In genomic region chr17:39942076-39942475, GRCh38 we compare ENCODE assay signal across 22 cellular contexts. TPM values are rescaled to one million over a fixed set of nuclear protein-coding genes. Genes with fewer than 3 reads are reported as not detected.
DNase-seq lines count a peak whose midpoint lies in the region; ATAC-seq, FAIRE-seq and TF ChIP-seq lines count a peak whose summit lies in the region.
"Had no signal": no experiment of that assay in that cellular context is flagged by ENCODE, and none has a peak within 500 bp of the region (broad histone marks: within the 10 kb centered on the region; RNA-seq: fewer than 3 reads in every experiment).

No MANE protein-coding gene starts in this region.

- no peak overlapping the region for H4K5ac ChIP-seq in H1 (ENCODE audit: insufficient read length, low read depth, low read length)

- H3K79me2 ChIP-seq in H1 (ENCODE audit: control insufficient read depth in 1 of 2, insufficient read depth in 2 of 2, low read length in 2 of 2), result no peaks in the 10 kb centered on the region

- H2BK5ac ChIP-seq in H1 (ENCODE audit: low read depth, low read length), result no peak overlapping the region

- H3K56ac ChIP-seq in H1 (replicated peaks; ENCODE audit: insufficient read length, low read depth, low read length), result no peak overlapping the region

- WGBS in H1 (ENCODE audit: extremely low coverage in 1 of 2, insufficient coverage in 1 of 2, insufficient read length in 1 of 2, insufficient replicate concordance in 2 of 2, low coverage in 1 of 2, low lambda C conversion rate in 2 of 2, missing lambda C conversion rate in 1 of 2), 2 experiments, result 90% methylated on average over 5 of the region's 5 CpGs; no CpG with 5 or more reads in 1 of the 2 experiments

- no peak overlapping the region for H3K14ac ChIP-seq in H1 (ENCODE audit: insufficient read length)

- no peak overlapping the region for H3K4me3 ChIP-seq in H1 (ENCODE audit: extremely low read depth in 1 of 4, insufficient read depth in 2 of 4, low read depth in 3 of 4, low read length in 4 of 4)
- H3K4me3 ChIP-seq: GM23338 had no signal

- H3K4me3 Mint-ChIP-seq in Calu3 (ENCODE audit: low read depth, unreplicated experiment), result no peak overlapping the region
- no peak overlapping the region for H3K4me3 Mint-ChIP-seq in nephron progenitor cell
- no peak overlapping the region for H3K4me3 Mint-ChIP-seq in glutamatergic neuron (ENCODE audit: unreplicated experiment)
- H3K4me3 Mint-ChIP-seq: GM23338, HFFc6 had no signal

- TF ChIP-seq POLR2A in GM12891 (IDR thresholded peaks at IDR 0.05; ENCODE audit: low read depth, low read length) (no peak), H1 (IDR thresholded peaks at IDR 0.05; ENCODE audit: control extremely low read depth in 1 of 2, low read depth in 2 of 2, low read length in 2 of 2) (no peak)

- no peak overlapping the region for H2AFZ ChIP-seq in H1 (ENCODE audit: low read length)
- H2AFZ ChIP-seq: GM23338 had no signal

- H3K36me3 Mint-ChIP-seq in Calu3 (ENCODE audit: insufficient read depth, unreplicated experiment) (no peaks in the 10 kb centered on the region), nephron progenitor cell (ENCODE audit: low read depth) (no peaks in the 10 kb centered on the region), glutamatergic neuron (ENCODE audit: unreplicated experiment) (no peaks in the 10 kb centered on the region)
- H3K36me3 Mint-ChIP-seq: CD4-positive, CD25-positive, alpha-beta regulatory T cell had no signal

- TF ChIP-seq CTCF in Calu3 (IDR thresholded peaks at IDR 0.05; ENCODE audit: unreplicated experiment), result no peak
- no peak for TF ChIP-seq CTCF in H1 (IDR thresholded peaks at IDR 0.05; ENCODE audit: control extremely low read depth in 1 of 3, insufficient read depth in 1 of 3, low read depth in 1 of 3, low read length in 3 of 3)
- no peak for TF ChIP-seq CTCF in nephron progenitor cell (IDR thresholded peaks at IDR 0.05)
- no peak for TF ChIP-seq CTCF in glutamatergic neuron (IDR thresholded peaks at IDR 0.05; ENCODE audit: partially characterized antibody, unreplicated experiment)

- FAIRE-seq in GM12891 (lab: Jason Lieb, UNC) (peak; percentile 65), H1 (lab: Jason Lieb, UNC) (no peak)
- FAIRE-seq: A204.1, D721Med, G401.6, GM12892, GM18507 had no signal

- 0 out of 2 replicates have a peak, but pooled peaks cover 2% of the 10 kb centered on the region for H3K23me2 ChIP-seq in H1 (ENCODE audit: low read depth, low read length)

- peak overlapping the region; percentile 49; the same call in 1 of the 2 replicates for H2BK15ac ChIP-seq in H1 (ENCODE audit: low read length)

- peaks cover 0 to 3% (median 1%) of the 10 kb centered on the region in 4 experiments; a peak in 3 of 7 replicates for H3K4me1 ChIP-seq in H1 (replicated peaks in 1 of 4; ENCODE audit: control insufficient read depth in 3 of 4, insufficient read depth in 4 of 4, low read length in 3 of 4)

- H3K4me1 Mint-ChIP-seq in Calu3 (ENCODE audit: low read depth, unreplicated experiment) (peaks cover 12% of the 10 kb centered on the region), nephron progenitor cell (peaks cover 70% of the 10 kb centered on the region), glutamatergic neuron (ENCODE audit: low read depth, unreplicated experiment) (peaks cover 10% of the 10 kb centered on the region)

- H3K9me3 Mint-ChIP-seq in Calu3 (ENCODE audit: low read depth, unreplicated experiment) (no peaks in the 10 kb centered on the region), nephron progenitor cell (no peaks in the 10 kb centered on the region), glutamatergic neuron (ENCODE audit: unreplicated experiment) (peaks cover 3% of the 10 kb centered on the region)
- H3K9me3 Mint-ChIP-seq: CD4-positive, CD25-positive, alpha-beta regulatory T cell; CD8-positive, alpha-beta memory T cell; GM23338; HFFc6 had no signal

- no peak overlapping the region for H3K4me2 ChIP-seq in H1 (ENCODE audit: insufficient read depth in 1 of 2, low read depth in 2 of 2, low read length in 2 of 2)
- H3K4me2 ChIP-seq: GM23338 had no signal

- no TSS peak for BruUV-seq in Calu3 (replicated peaks; lab: Mats Ljungman, UMichigan)

- no peak for ATAC-seq in GM19035 (IDR thresholded peaks at IDR 0.05; ENCODE audit: unreplicated experiment)
- ATAC-seq: GM23338, HCT116 had no signal

- no peak for TF ChIP-seq RAD21 in H1 (IDR thresholded peaks at IDR 0.05 in 1 of 2, conservative IDR thresholded peaks at IDR 0.05 in 1 of 2; ENCODE audit: low read depth in 2 of 2, low read length in 2 of 2)

- no peak overlapping the region for H4K91ac ChIP-seq in H1 (replicated peaks; ENCODE audit: insufficient read length, low read length)

- H3K18ac ChIP-seq in H1 (ENCODE audit: extremely low read depth, low read length), result no peak overlapping the region

- TF ChIP-seq EP300 in H1 (IDR thresholded peaks at IDR 0.05; ENCODE audit: borderline replicate concordance in 1 of 2, low read depth in 2 of 2, low read length in 2 of 2), result no peak

- H3K23ac ChIP-seq in H1 (ENCODE audit: insufficient read length), result no peak overlapping the region

- no peaks in the 10 kb centered on the region for H3K9me3 ChIP-seq in H1 (ENCODE audit: insufficient read depth in 2 of 2, low read depth in 1 of 2, low read length in 1 of 2)
- H3K9me3 ChIP-seq: BE2C had no signal

- H2BK20ac ChIP-seq in H1 (ENCODE audit: low read length), result no peak overlapping the region

- no peak overlapping the region for H3K4ac ChIP-seq in H1 (replicated peaks; ENCODE audit: insufficient read length, low read depth, low read length)

- POLR2A ChIA-PET in H1 (lab: Charles Lee; ENCODE audit: partially characterized antibody), result no interaction called here

- no peak overlapping the region for H2BK12ac ChIP-seq in H1 (ENCODE audit: low read depth, low read length)

- H3K79me1 ChIP-seq in H1 (ENCODE audit: low read depth, low read length), result no peaks in the 10 kb centered on the region

- H3K27ac Mint-ChIP-seq in Calu3 (ENCODE audit: unreplicated experiment) (no peak overlapping the region), nephron progenitor cell (peak overlapping the region; percentile 49), glutamatergic neuron (ENCODE audit: unreplicated experiment) (no peak overlapping the region)
- H3K27ac Mint-ChIP-seq: GM23338, HFFc6 had no signal

- no peaks in the 10 kb centered on the region for H3K36me3 ChIP-seq in H1 (ENCODE audit: control insufficient read depth in 2 of 4, insufficient read depth in 4 of 4, low read length in 3 of 4)
- H3K36me3 ChIP-seq: BE2C had no signal

- CTCF ChIA-PET in Calu3 (lab: Charles Lee), result interaction anchor here (0.6 to 109.6 kb wide), 19 partner anchors 16 to 476 kb away, joined by 3 to 8195 read pairs (median 28); partner anchors contain the start of genes CSF3, ERBB2, GSDMA and GSDMB
- CTCF ChIA-PET in H1 (lab: Charles Lee; ENCODE audit: partially characterized antibody), result no interaction called here

- H3K27ac ChIP-seq in H1 (ENCODE audit: low read depth, low read length), result no peak overlapping the region

- intact Hi-C loops in Calu3 (cut with micrococcal nuclease; ENCODE audit: unreplicated experiment), result no loop called here

- H2AK5ac ChIP-seq in H1 (ENCODE audit: low read depth, low read length), result 0 out of 2 replicates have a peak overlapping the region, but pooled peaks have one; percentile 6

- H3K9ac ChIP-seq in H1 (replicated peaks in 1 of 4; ENCODE audit: extremely low read depth in 1 of 4, low read depth in 3 of 4, low read length in 3 of 4), result no peak overlapping the region

- H3K27me3 ChIP-seq in H1 (replicated peaks in 1 of 4; ENCODE audit: control insufficient read depth in 3 of 4, extremely low read depth in 1 of 4, insufficient read depth in 3 of 4, low read length in 3 of 4), result no peaks in the 10 kb centered on the region
- H3K27me3 ChIP-seq: BE2C had no signal

- H3K27me3 Mint-ChIP-seq in Calu3 (ENCODE audit: unreplicated experiment) (peaks cover 78% of the 10 kb centered on the region), nephron progenitor cell (ENCODE audit: low read depth, poor library complexity) (peaks cover 9% of the 10 kb centered on the region), glutamatergic neuron (ENCODE audit: unreplicated experiment) (peaks cover 4% of the 10 kb centered on the region)
- H3K27me3 Mint-ChIP-seq: CD4-positive, CD25-positive, alpha-beta regulatory T cell had no signal

- H2BK120ac ChIP-seq in H1 (replicated peaks; ENCODE audit: low read depth, low read length), result no peak overlapping the region

- H4K20me1 ChIP-seq in H1 (replicated peaks in 1 of 2; ENCODE audit: control insufficient read depth in 1 of 2, insufficient read depth in 2 of 2, low read length in 2 of 2), result no peaks in the 10 kb centered on the region

- no peak overlapping the region; the same call in 1 of the 2 replicates for H4K8ac ChIP-seq in H1 (ENCODE audit: extremely low read depth, insufficient read depth, low read length)

- DNase-seq in Calu3 (peak; percentile 76), GM12891 (ENCODE audit: insufficient read length, low spot score) (no peak), H1 (ENCODE audit: low read depth in 1 of 2, low spot score in 2 of 2) (no peak), nephron progenitor cell (no peak), retina (no peak), glutamatergic neuron (no peak)
- DNase-seq: ACHN; BE2C; C1 segment of cervical spinal cord; CD4-positive, CD25-positive, alpha-beta regulatory T cell; CD8-positive, alpha-beta memory T cell; COR-L47; H7; HFFc6 had no signal

RNA-seq across cellular contexts. Expression of gene LRRC3C, which starts 14.5 kb away (rescaled TPM):
- total RNA-seq in Calu3 (2022) (not detected in 2 replicates), glutamatergic neuron (ENCODE audit: unreplicated experiment) (not detected)
- polyA plus RNA-seq in GM12891 (2012; ENCODE audit: low read depth, missing spikeins), result not detected
- not detected in 2 replicates for total RNA-seq in H1 (2021; fragmentation: NEBNext Ultra II Directional; extraction: Animal tissue kit (Norgen Biotek cat#: 25700))
- not detected in 2 replicates for polyA plus RNA-seq in H1 (2011; rRNA removed)
- not detected for polyA plus RNA-seq in H1 (2011; cell fraction: cytosol; rRNA removed)
- not detected for polyA plus RNA-seq in H1 (2011; cell fraction: nucleus; rRNA removed)
- polyA plus RNA-seq in H1 (2012, experiment 1 of 2), result not detected in 4 replicates
- not detected for polyA plus RNA-seq in H1 (2012, experiment 2 of 2)
- polyA plus RNA-seq in H1 (2013, experiment 1 of 2), result not detected
- not detected for polyA plus RNA-seq in H1 (2013, experiment 2 of 2)
- polyA minus RNA-seq in H1 (2011; rRNA and poly(A)+ RNA removed), result not detected in 2 replicates
- polyA minus RNA-seq in H1 (2011; cell fraction: cytosol; rRNA and poly(A)+ RNA removed), result not detected
- polyA minus RNA-seq in H1 (2011; cell fraction: nucleus; rRNA and poly(A)+ RNA removed), result not detected
- total RNA-seq: CD4-positive, CD25-positive, alpha-beta regulatory T cell; CD8-positive, alpha-beta memory T cell; H7; HFFc6 had no signal
- polyA plus RNA-seq: CD8-positive, alpha-beta memory T cell; GM23338 had no signal

RNA-seq across cellular contexts. Expression of gene ORMDL3, which starts 14.7 kb away (rescaled TPM):
- total RNA-seq in Calu3 (2022) (1,738 and 1,968 TPM in 2 replicates), glutamatergic neuron (ENCODE audit: unreplicated experiment) (70.9 TPM)
- polyA plus RNA-seq in GM12891 (2012; ENCODE audit: low read depth, missing spikeins), result 83.4 TPM
- total RNA-seq in H1 (2021; fragmentation: NEBNext Ultra II Directional; extraction: Animal tissue kit (Norgen Biotek cat#: 25700)), result 50.4 and 54.6 TPM in 2 replicates
- polyA plus RNA-seq in H1 (2011; rRNA removed), result 108 and 168 TPM in 2 replicates
- polyA plus RNA-seq in H1 (2011; cell fraction: cytosol; rRNA removed), result 81.5 TPM
- polyA plus RNA-seq in H1 (2011; cell fraction: nucleus; rRNA removed), result 137 TPM
- 68.0 to 82.6 TPM (median 74.3 TPM) in 4 replicates for polyA plus RNA-seq in H1 (2012, experiment 1 of 2)
- 55.0 TPM for polyA plus RNA-seq in H1 (2012, experiment 2 of 2)
- 125 TPM for polyA plus RNA-seq in H1 (2013, experiment 1 of 2)
- 165 TPM for polyA plus RNA-seq in H1 (2013, experiment 2 of 2)
- polyA minus RNA-seq in H1 (2011; rRNA and poly(A)+ RNA removed), result 133 and 136 TPM in 2 replicates
- 33.8 TPM for polyA minus RNA-seq in H1 (2011; cell fraction: cytosol; rRNA and poly(A)+ RNA removed)
- 39.0 TPM for polyA minus RNA-seq in H1 (2011; cell fraction: nucleus; rRNA and poly(A)+ RNA removed)

RNA-seq across cellular contexts. Expression of gene GSDMA, which starts 20.7 kb away (rescaled TPM):
- total RNA-seq in Calu3 (2022) (0.33 and 1.9 TPM in 2 replicates), glutamatergic neuron (ENCODE audit: unreplicated experiment) (not detected)
- not detected for polyA plus RNA-seq in GM12891 (2012; ENCODE audit: low read depth, missing spikeins)
- total RNA-seq in H1 (2021; fragmentation: NEBNext Ultra II Directional; extraction: Animal tissue kit (Norgen Biotek cat#: 25700)), result not detected in 2 replicates
- 0.03 and 0.05 TPM in 2 replicates for polyA plus RNA-seq in H1 (2011; rRNA removed)
- polyA plus RNA-seq in H1 (2011; cell fraction: cytosol; rRNA removed), result not detected
- not detected for polyA plus RNA-seq in H1 (2011; cell fraction: nucleus; rRNA removed)
- not detected in 4 replicates for polyA plus RNA-seq in H1 (2012, experiment 1 of 2)
- polyA plus RNA-seq in H1 (2012, experiment 2 of 2), result 0.07 TPM
- 0.06 TPM for polyA plus RNA-seq in H1 (2013, experiment 1 of 2)
- polyA plus RNA-seq in H1 (2013, experiment 2 of 2), result 0.06 TPM
- polyA minus RNA-seq in H1 (2011; rRNA and poly(A)+ RNA removed), result 0.44 TPM in 1 of 2 replicates, not detected in the other
- not detected for polyA minus RNA-seq in H1 (2011; cell fraction: cytosol; rRNA and poly(A)+ RNA removed)
- not detected for polyA minus RNA-seq in H1 (2011; cell fraction: nucleus; rRNA and poly(A)+ RNA removed)
- total RNA-seq: CD8-positive, alpha-beta memory T cell; GM23338; H7 had no signal
- polyA plus RNA-seq: GM23338 had no signal

RNA-seq across cellular contexts. Expression of gene GSDMB, which starts 23.6 kb away (rescaled TPM):
- total RNA-seq in Calu3 (2022) (711 and 1,257 TPM in 2 replicates), glutamatergic neuron (ENCODE audit: unreplicated experiment) (28.5 TPM)
- polyA plus RNA-seq in GM12891 (2012; ENCODE audit: low read depth, missing spikeins), result 8.2 TPM
- 10.3 and 11.8 TPM in 2 replicates for total RNA-seq in H1 (2021; fragmentation: NEBNext Ultra II Directional; extraction: Animal tissue kit (Norgen Biotek cat#: 25700))
- polyA plus RNA-seq in H1 (2011; rRNA removed), result 9.7 and 9.8 TPM in 2 replicates
- polyA plus RNA-seq in H1 (2011; cell fraction: cytosol; rRNA removed), result 12.4 TPM
- 36.6 TPM for polyA plus RNA-seq in H1 (2011; cell fraction: nucleus; rRNA removed)
- polyA plus RNA-seq in H1 (2012, experiment 1 of 2), result 15.6 to 19.3 TPM (median 17.4 TPM) in 4 replicates
- polyA plus RNA-seq in H1 (2012, experiment 2 of 2), result 2.8 TPM
- 10.5 TPM for polyA plus RNA-seq in H1 (2013, experiment 1 of 2)
- polyA plus RNA-seq in H1 (2013, experiment 2 of 2), result 9.1 TPM
- polyA minus RNA-seq in H1 (2011; rRNA and poly(A)+ RNA removed), result 5.8 and 8.0 TPM in 2 replicates
- polyA minus RNA-seq in H1 (2011; cell fraction: cytosol; rRNA and poly(A)+ RNA removed), result 5.4 TPM
- 14.9 TPM for polyA minus RNA-seq in H1 (2011; cell fraction: nucleus; rRNA and poly(A)+ RNA removed)

RNA-seq across cellular contexts. Expression of gene PSMD3, which starts 38.5 kb away (rescaled TPM):
- total RNA-seq in Calu3 (2022) (2,152 and 2,179 TPM in 2 replicates), glutamatergic neuron (ENCODE audit: unreplicated experiment) (113 TPM)
- polyA plus RNA-seq in GM12891 (2012; ENCODE audit: low read depth, missing spikeins), result 91.0 TPM
- total RNA-seq in H1 (2021; fragmentation: NEBNext Ultra II Directional; extraction: Animal tissue kit (Norgen Biotek cat#: 25700)), result 198 TPM in 2 replicates
- 151 and 182 TPM in 2 replicates for polyA plus RNA-seq in H1 (2011; rRNA removed)
- polyA plus RNA-seq in H1 (2011; cell fraction: cytosol; rRNA removed), result 163 TPM
- polyA plus RNA-seq in H1 (2011; cell fraction: nucleus; rRNA removed), result 205 TPM
- 176 to 222 TPM (median 218 TPM) in 4 replicates for polyA plus RNA-seq in H1 (2012, experiment 1 of 2)
- 235 TPM for polyA plus RNA-seq in H1 (2012, experiment 2 of 2)
- 142 TPM for polyA plus RNA-seq in H1 (2013, experiment 1 of 2)
- polyA plus RNA-seq in H1 (2013, experiment 2 of 2), result 143 TPM
- 133 and 164 TPM in 2 replicates for polyA minus RNA-seq in H1 (2011; rRNA and poly(A)+ RNA removed)
- polyA minus RNA-seq in H1 (2011; cell fraction: cytosol; rRNA and poly(A)+ RNA removed), result 79.9 TPM
- polyA minus RNA-seq in H1 (2011; cell fraction: nucleus; rRNA and poly(A)+ RNA removed), result 44.9 TPM

Comparison
In these comparisons a context has a peak if more than half of its experiments do, and no peak if none do; other contexts are left out.
1. RNA of gene ORMDL3, which starts 14.7 kb away (total RNA-seq): 1,738 to 1,968 TPM in Calu3; 70.9 TPM in glutamatergic neuron (single experiment) and 50.4 to 54.6 TPM in H1; every median in the first group is over 10 times any median in the second.